ENCODE assay signal across 20 cellular contexts in the genomic region with DNA sequence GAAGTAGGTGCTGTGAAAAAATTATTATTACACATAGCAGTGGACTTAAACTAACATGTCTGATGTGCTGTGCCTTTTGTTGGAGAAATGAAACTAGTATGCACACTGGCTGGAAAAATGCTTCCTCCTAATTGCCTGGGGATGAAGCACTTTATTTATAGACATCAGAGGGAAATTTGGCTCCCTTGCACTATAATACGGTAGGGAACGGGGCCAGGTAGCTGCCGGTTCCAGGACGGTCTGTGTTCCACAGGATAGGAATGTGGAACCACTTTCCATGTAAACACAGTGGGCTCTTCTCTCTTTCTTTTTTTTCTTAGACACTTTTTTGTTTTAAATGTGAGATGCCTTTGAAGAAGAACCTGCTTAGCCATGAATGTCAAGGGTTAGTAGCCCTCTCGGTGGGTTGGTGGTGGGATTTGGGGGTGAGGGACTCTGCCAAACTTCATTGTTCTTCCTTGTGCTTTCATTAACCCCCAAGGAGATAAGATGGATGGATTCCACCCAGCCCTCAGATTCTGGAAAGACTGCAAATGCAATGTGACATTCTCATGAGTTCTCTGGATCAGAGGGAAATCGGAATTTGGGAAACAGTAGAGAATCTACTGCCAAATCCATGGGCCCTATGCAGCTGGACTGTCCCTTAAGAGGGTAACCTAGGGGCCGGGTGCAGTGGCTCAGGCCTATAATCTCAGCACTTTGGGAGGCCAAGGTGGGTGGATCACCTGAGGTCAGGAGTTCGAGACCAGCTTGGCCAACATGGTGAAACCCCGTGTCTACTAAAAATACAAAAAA. TPM values are rescaled to one million over a fixed set of nuclear protein-coding genes. Genes with fewer than 3 reads are reported as not detected.
DNase-seq lines count a peak whose midpoint lies in the region; ATAC-seq and TF ChIP-seq lines count a peak whose summit lies in the region.
"Had no signal": no experiment of that assay in that cellular context is flagged by ENCODE, and none has a peak within 500 bp of the region (broad histone marks: within the 10 kb centered on the region; RNA-seq: fewer than 3 reads in every experiment).

No MANE protein-coding gene starts in this region.

- CTCF ChIA-PET in activated CD8-positive, alpha-beta T cell treated with anti-CD3 and anti-CD28 coated beads for 36 hours (lab: Charles Lee) = no interaction called here

- no peak for TF ChIP-seq EP300 in sigmoid colon (IDR thresholded peaks at IDR 0.05)

- no peaks in the 10 kb centered on the region for H3K27me3 ChIP-seq in sigmoid colon
- H3K27me3 ChIP-seq in aorta (ENCODE audit: control insufficient read depth in 1 of 2, insufficient read depth in 2 of 2, low read length in 1 of 2) = no peaks in the 10 kb centered on the region

- H3K9me3 Mint-ChIP-seq in chondrocyte (ENCODE audit: low read depth) = peaks cover 11% of the 10 kb centered on the region
- H3K9me3 Mint-ChIP-seq in activated CD8-positive, alpha-beta T cell treated with anti-CD3 and anti-CD28 coated beads for 36 hours = peaks cover 8% of the 10 kb centered on the region
- H3K9me3 Mint-ChIP-seq: CD8-positive, alpha-beta T cell had no signal

- H3K36me3 ChIP-seq in sigmoid colon = no peaks in the 10 kb centered on the region
- H3K36me3 ChIP-seq in aorta (ENCODE audit: control insufficient read depth in 1 of 2, insufficient read depth in 2 of 2, low read length in 1 of 2) = no peaks in the 10 kb centered on the region

- peaks cover 0 to 25% (median 16%) of the 10 kb centered on the region in 4 donors for H3K4me1 ChIP-seq in sigmoid colon
- H3K4me1 ChIP-seq in aorta (ENCODE audit: control insufficient read depth in 1 of 2, insufficient read depth in 2 of 2, low read length in 2 of 2) = no peaks in the 10 kb centered on the region

- H3K27ac Mint-ChIP-seq in chondrocyte (ENCODE audit: unreplicated experiment) = no peak overlapping the region
- no peak overlapping the region for H3K27ac Mint-ChIP-seq in activated CD8-positive, alpha-beta T cell treated with anti-CD3 and anti-CD28 coated beads for 36 hours
- H3K27ac Mint-ChIP-seq: CD8-positive, alpha-beta T cell; HFFc6 had no signal

- POLR2A ChIA-PET in activated CD8-positive, alpha-beta T cell treated with anti-CD3 and anti-CD28 coated beads for 36 hours (lab: Charles Lee) = interaction anchor here (0.6 kb wide), 1 partner anchor 116 kb away, joined by 3 read pairs; no protein-coding TSS in a partner anchor

- intact Hi-C loops in left ventricle myocardium superior (cut with micrococcal nuclease) = no loop called here
- intact Hi-C loops in sigmoid colon (cut with DNase I) = no loop called here
- intact Hi-C loops in aorta (cut with DNase I) = no loop called here
- intact Hi-C loops in activated CD8-positive, alpha-beta T cell treated with anti-CD3 and anti-CD28 coated beads for 36 hours (cut with micrococcal nuclease) = no loop called here

- H3K4me3 ChIP-seq in sigmoid colon (no peak overlapping the region), aorta (ENCODE audit: low read length in 2 of 2) (no peak overlapping the region)
- H3K4me3 ChIP-seq: K562 had no signal

- WGBS in sigmoid colon, 2 donors = 74 to 79% methylated on average over 9 of the region's 9 CpGs
- WGBS in aorta, 2 donors = 28 to 36% methylated on average over 9 of the region's 9 CpGs

- peak overlapping the region; percentile 60 to 68 (median 63) for H3K27ac ChIP-seq in sigmoid colon
- no peak overlapping the region for H3K27ac ChIP-seq in aorta (ENCODE audit: low read depth in 1 of 2, low read length in 2 of 2)
- H3K27ac ChIP-seq: HL-60 had no signal

- peaks cover 10% of the 10 kb centered on the region for H3K4me1 Mint-ChIP-seq in chondrocyte (ENCODE audit: low read depth)
- no peaks in the 10 kb centered on the region for H3K4me1 Mint-ChIP-seq in activated CD8-positive, alpha-beta T cell treated with anti-CD3 and anti-CD28 coated beads for 36 hours (ENCODE audit: low read depth)

- TF ChIP-seq CTCF in chondrocyte (IDR thresholded peaks at IDR 0.05) = no peak
- TF ChIP-seq CTCF in sigmoid colon (IDR thresholded peaks at IDR 0.05) = no peak
- no peak for TF ChIP-seq CTCF in activated CD8-positive, alpha-beta T cell treated with anti-CD3 and anti-CD28 coated beads for 36 hours (IDR thresholded peaks at IDR 0.05)

- no peak overlapping the region for H3K4me3 Mint-ChIP-seq in chondrocyte (ENCODE audit: unreplicated experiment)
- no peak overlapping the region for H3K4me3 Mint-ChIP-seq in activated CD8-positive, alpha-beta T cell treated with anti-CD3 and anti-CD28 coated beads for 36 hours
- H3K4me3 Mint-ChIP-seq: CD8-positive, alpha-beta T cell; HFFc6 had no signal

- H3K27me3 Mint-ChIP-seq in chondrocyte (ENCODE audit: low read depth) = peaks cover 4% of the 10 kb centered on the region
- H3K27me3 Mint-ChIP-seq in activated CD8-positive, alpha-beta T cell treated with anti-CD3 and anti-CD28 coated beads for 36 hours = peaks cover 11% of the 10 kb centered on the region

- DNase-seq in chondrocyte (ENCODE audit: low spot score) = peak; percentile 25
- DNase-seq in left ventricle myocardium superior = peak; percentile 67
- DNase-seq in sigmoid colon = peak; percentile 85
- no peak for DNase-seq in aorta
- no peak for DNase-seq in activated CD8-positive, alpha-beta T cell treated with anti-CD3 and anti-CD28 coated beads for 36 hours
- DNase-seq in SKM-1 treated with dmso at 0.1 percent for 144 hours (lab: John Stamatoyannopoulos, UW; ENCODE audit: unreplicated experiment) = no peak
- DNase-seq: CD8-positive, alpha-beta T cell; HFFc6; NCI-H1092 treated with DMSO at 0.1 percent for 48 hours; NCI-H1694; NCI-H2107; NCI-H345; NCI-H526 treated with DMSO at 0.1 percent for 48 hours; OCI-M1; RPMI8226 had no signal

- peak; percentile 97 for ATAC-seq in left ventricle myocardium superior
- peak; percentile 70 for ATAC-seq in aorta (ENCODE audit: low FRiP score)
- ATAC-seq in activated CD8-positive, alpha-beta T cell treated with anti-CD3 and anti-CD28 coated beads for 36 hours = no peak
- ATAC-seq in GM19035 (IDR thresholded peaks at IDR 0.05; ENCODE audit: unreplicated experiment) = no peak
- ATAC-seq: CD8-positive, alpha-beta T cell; K562 had no signal

- H3K36me3 Mint-ChIP-seq in chondrocyte (ENCODE audit: low read depth) = peaks cover 2% of the 10 kb centered on the region
- H3K36me3 Mint-ChIP-seq in activated CD8-positive, alpha-beta T cell treated with anti-CD3 and anti-CD28 coated beads for 36 hours (ENCODE audit: low read depth) = no peaks in the 10 kb centered on the region
- H3K36me3 Mint-ChIP-seq: CD8-positive, alpha-beta T cell had no signal

- no peak for TF ChIP-seq POLR2A in sigmoid colon (IDR thresholded peaks at IDR 0.05)

- H3K9me3 ChIP-seq in sigmoid colon (no peaks in the 10 kb centered on the region), aorta (ENCODE audit: control insufficient read depth, low read length) (peaks cover 2% of the 10 kb centered on the region)

RNA-seq across cellular contexts. Expression of a gene that starts 58.0 kb away (rescaled TPM):
- total RNA-seq in chondrocyte = not detected in 3 replicates
- total RNA-seq in left ventricle myocardium superior = 0.20 TPM
- total RNA-seq in sigmoid colon = 1 to 10 TPM in 2 of 4 donors, under 1 TPM in 2; 0.33 to 7.5 (median 0.74) TPM
- polyA plus RNA-seq in sigmoid colon = under 1 TPM in 1 of 3 donors, not detected in 2; 0.07 TPM
- 1 to 10 TPM in 1 of 2 donors, under 1 TPM in 1; 0.55 to 1.3 TPM for total RNA-seq in aorta
- not detected for polyA plus RNA-seq in aorta
- total RNA-seq in activated CD8-positive, alpha-beta T cell treated with anti-CD3 and anti-CD28 coated beads for 36 hours = not detected
- total RNA-seq: CD8-positive, alpha-beta T cell; HFFc6; K562 had no signal
- polyA plus RNA-seq: AG04450, BJ, K562 had no signal

Comparison
In these comparisons a context has a peak if more than half of its experiments do, and no peak if none do; other contexts are left out.
1. DNase-seq: peak in chondrocyte (single experiment), left ventricle myocardium superior (single experiment) and sigmoid colon (single experiment); none in aorta (0 of 2), activated CD8-positive, alpha-beta T cell treated with anti-CD3 and anti-CD28 coated beads for 36 hours (single experiment) and SKM-1 treated with dmso at 0.1 percent for 144 hours (single experiment).
2. ATAC-seq: peak in left ventricle myocardium superior (single experiment) and aorta (single experiment); none in activated CD8-positive, alpha-beta T cell treated with anti-CD3 and anti-CD28 coated beads for 36 hours (single experiment) and GM19035 (single experiment).
3. H3K27ac ChIP-seq: peak in sigmoid colon (4 of 4); none in aorta (0 of 2).